In genomic region chr6:2948228-2949025, GRCh38 we compare ENCODE assay signal across 23 cellular contexts. TPM values are rescaled to one million over a fixed set of nuclear protein-coding genes. Genes with fewer than 3 reads are reported as not detected.
DNase-seq lines count a peak whose midpoint lies in the region; ATAC-seq and TF ChIP-seq lines count a peak whose summit lies in the region.
"Had no signal": no experiment of that assay in that cellular context is flagged by ENCODE, and none has a peak within 500 bp of the region (broad histone marks: within the 10 kb centered on the region; RNA-seq: fewer than 3 reads in every experiment).

No MANE protein-coding gene starts in this region.

- H3K36me3 ChIP-seq in HCT116 (ENCODE audit: control insufficient read depth in 1 of 2, insufficient read depth in 2 of 2, low read length in 2 of 2), result peaks cover 2 to 17% of the 10 kb centered on the region in 2 experiments; a peak in 2 of 4 replicates
- H3K36me3 ChIP-seq in PC-9 (ENCODE audit: low read depth), result peaks cover 3% of the 10 kb centered on the region; the same call in 1 of the 2 replicates

- TF ChIP-seq CTCF in HCT116 (IDR thresholded peaks at IDR 0.05 in 2 of 3, conservative IDR thresholded peaks at IDR 0.05 in 1 of 3; ENCODE audit: borderline replicate concordance in 1 of 3, insufficient read depth in 1 of 3, low read depth in 2 of 3, low read length in 2 of 3) (no peak), PC-9 (conservative IDR thresholded peaks at IDR 0.05) (no peak)

- peaks cover 55% of the 10 kb centered on the region for H3K4me1 Mint-ChIP-seq in stimulated activated memory B cell treated with anti-CD40 and anti-IgM and Interleukin-4, amounts not matched to agents 10 μg/mL and 1 μg/mL and 100 μg/mL, for 72 hours

- no peak for TF ChIP-seq POLR2A in HCT116 (IDR thresholded peaks at IDR 0.05; ENCODE audit: borderline replicate concordance, extremely low read depth, insufficient read depth, insufficient read length)

- H3K79me2 ChIP-seq in HCT116 (ENCODE audit: insufficient read depth, low read length), result no peaks in the 10 kb centered on the region
- H3K79me2 ChIP-seq in PC-9 (ENCODE audit: low read depth), result no peaks in the 10 kb centered on the region

- H3K9me2 ChIP-seq in HCT116 (ENCODE audit: insufficient read depth) (no peaks in the 10 kb centered on the region), PC-9 (ENCODE audit: insufficient read depth) (no peaks in the 10 kb centered on the region)

- no peaks in the 10 kb centered on the region for H3K9me3 Mint-ChIP-seq in stimulated activated memory B cell treated with anti-CD40 and anti-IgM and Interleukin-4, amounts not matched to agents 10 μg/mL and 1 μg/mL and 100 μg/mL, for 72 hours
- H3K9me3 Mint-ChIP-seq: activated T-cell treated with anti-CD3 and anti-CD28 coated beads, Interleukin-2, amount 50 U/mL, for 24 hours; natural killer cell had no signal

- H4K20me1 ChIP-seq in HCT116 (ENCODE audit: insufficient read depth) (no peaks in the 10 kb centered on the region), PC-9 (ENCODE audit: insufficient read depth) (no peaks in the 10 kb centered on the region)

- intact Hi-C loops in HCT116 (cut with micrococcal nuclease), result no loop called here
- intact Hi-C loops in PC-9 (cut with micrococcal nuclease; ENCODE audit: unreplicated experiment), result no loop called here

- TF ChIP-seq RAD21 in HCT116 (IDR thresholded peaks at IDR 0.05; ENCODE audit: low read depth), result no peak

- H3K27me3 ChIP-seq in HCT116 (ENCODE audit: insufficient read depth, low read length) (no peaks in the 10 kb centered on the region), PC-9 (ENCODE audit: insufficient read depth, low read depth) (no peaks in the 10 kb centered on the region)
- H3K27me3 ChIP-seq: adrenal gland, upper lobe of right lung had no signal

- H3K27ac ChIP-seq in HCT116 (ENCODE audit: low read depth, low read length) (no peak overlapping the region), PC-9 (no peak overlapping the region)
- H3K27ac ChIP-seq: coronary artery, upper lobe of right lung had no signal

- H3K9ac ChIP-seq in HCT116 (ENCODE audit: low read length), result no peak overlapping the region

- H3K27me3 Mint-ChIP-seq in stimulated activated memory B cell treated with anti-CD40 and anti-IgM and Interleukin-4, amounts not matched to agents 10 μg/mL and 1 μg/mL and 100 μg/mL, for 72 hours, result no peaks in the 10 kb centered on the region
- H3K27me3 Mint-ChIP-seq: activated T-cell treated with anti-CD3 and anti-CD28 coated beads, Interleukin-2, amount 50 U/mL, for 24 hours had no signal

- H3K4me2 ChIP-seq in HCT116 (ENCODE audit: low read length) (no peak overlapping the region), PC-9 (no peak overlapping the region)

- RAD21 ChIA-PET in HCT116 (lab: Charles Lee; ENCODE audit: low non-redundant PET in 1 of 2, low total read pairs in 2 of 2, uncharacterized antibody in 2 of 2, unreplicated experiment in 2 of 2), result no interaction called here

- peak overlapping the region; percentile 20 for H3K27ac Mint-ChIP-seq in stimulated activated memory B cell treated with anti-CD40 and anti-IgM and Interleukin-4, amounts not matched to agents 10 μg/mL and 1 μg/mL and 100 μg/mL, for 72 hours
- H3K27ac Mint-ChIP-seq: activated CD8-positive, alpha-beta T cell treated with anti-CD3 and anti-CD28 coated beads, Interleukin-2, amount 10 ng/mL, durations not matched to agents 7 days and 5 days; activated T-cell treated with anti-CD3 and anti-CD28 coated beads, Interleukin-2, amount 50 U/mL, for 24 hours; natural killer cell had no signal

- no peaks in the 10 kb centered on the region for H3K9me3 ChIP-seq in HCT116 (ENCODE audit: control insufficient read depth in 1 of 2, insufficient read depth in 1 of 2, low read depth in 1 of 2, low read length in 2 of 2)
- no peaks in the 10 kb centered on the region for H3K9me3 ChIP-seq in PC-9 (ENCODE audit: insufficient read depth, low read depth)
- H3K9me3 ChIP-seq: adrenal gland, upper lobe of right lung had no signal

- BruUV-seq in HCT116 (replicated peaks; lab: Mats Ljungman, UMichigan) (TSS peak; percentile 84), PC-9 (replicated peaks; lab: Mats Ljungman, UMichigan) (TSS peak; percentile 93)

- CTCF ChIA-PET in HCT116 (lab: Charles Lee), result no interaction called here
- CTCF ChIA-PET in PC-9 (lab: Charles Lee), result no interaction called here

- POLR2A ChIA-PET in HCT116 (lab: Charles Lee), result no interaction called here
- POLR2A ChIA-PET in PC-9 (lab: Charles Lee; ENCODE audit: unreplicated experiment), result no interaction called here

- no peak overlapping the region for H3K4me3 Mint-ChIP-seq in stimulated activated memory B cell treated with anti-CD40 and anti-IgM and Interleukin-4, amounts not matched to agents 10 μg/mL and 1 μg/mL and 100 μg/mL, for 72 hours
- H3K4me3 Mint-ChIP-seq: activated CD8-positive, alpha-beta T cell treated with anti-CD3 and anti-CD28 coated beads, Interleukin-2, amount 10 ng/mL, durations not matched to agents 7 days and 5 days; activated T-cell treated with anti-CD3 and anti-CD28 coated beads, Interleukin-2, amount 50 U/mL, for 24 hours; CD14-positive monocyte; natural killer cell had no signal

- H3K4me3 ChIP-seq in HCT116 (replicated peaks in 1 of 2; ENCODE audit: low read depth in 1 of 2, low read length in 2 of 2) (no peak overlapping the region), PC-9 (no peak overlapping the region)
- H3K4me3 ChIP-seq: adrenal gland, coronary artery, upper lobe of right lung had no signal

- H3K36me3 Mint-ChIP-seq in stimulated activated memory B cell treated with anti-CD40 and anti-IgM and Interleukin-4, amounts not matched to agents 10 μg/mL and 1 μg/mL and 100 μg/mL, for 72 hours, result peaks cover 35% of the 10 kb centered on the region
- H3K36me3 Mint-ChIP-seq: natural killer cell had no signal

- no peak for ATAC-seq in HCT116
- no peak for ATAC-seq in stimulated activated memory B cell treated with anti-CD40 and anti-IgM and Interleukin-4, amounts not matched to agents 10 μg/mL and 1 μg/mL and 100 μg/mL, for 72 hours
- ATAC-seq: activated CD8-positive, alpha-beta T cell treated with anti-CD3 and anti-CD28 coated beads, Interleukin-2, amount 10 ng/mL, durations not matched to agents 7 days and 5 days; natural killer cell; SK-N-SH treated with all-trans-retinoic acid at 6 μM for 48 hours; upper lobe of right lung had no signal

- DNase-seq in HCT116 (ENCODE audit: low read depth, low spot score), result no peak
- DNase-seq in PC-9, result no peak
- DNase-seq in islet precursor cell, result peak; percentile 37
- no peak for DNase-seq in H4 (ENCODE audit: low spot score)
- DNase-seq in cortex of kidney (lab: John Stamatoyannopoulos, UW), result no peak
- DNase-seq in dedifferentiated amniotic fluid mesenchymal stem cell (ENCODE audit: extremely low spot score), result no peak
- DNase-seq: activated CD4-positive, alpha-beta T cell treated with anti-CD3 and anti-CD28 coated beads for 1 hour; activated CD8-positive, alpha-beta T cell treated with anti-CD3 and anti-CD28 coated beads, Interleukin-2, amount 10 ng/mL, durations not matched to agents 7 days and 5 days; activated T-cell treated with anti-CD3 and anti-CD28 coated beads, Interleukin-2, amount 50 U/mL, for 24 hours; HCEC 1CT; hypothalamus; KG1; natural killer cell; NCI-H1436; NCI-H446 treated with DMSO at 0.1 percent for 48 hours; small intestine; stimulated activated CD4-positive, alpha-beta T cell treated with anti-CD3 and anti-CD28 coated beads, Interleukin-1b, Interleukin-23, amount 100 ng/mL, for 48 hours; upper lobe of right lung had no signal

- H3K4me1 ChIP-seq in HCT116 (ENCODE audit: control insufficient read depth in 1 of 2, insufficient read depth in 2 of 2, low read length in 2 of 2) (peaks cover 10 to 18% of the 10 kb centered on the region in 2 experiments), PC-9 (replicated peaks; ENCODE audit: insufficient read depth) (no peaks in the 10 kb centered on the region)

- no peaks in the 10 kb centered on the region for H3F3A ChIP-seq in PC-9 (ENCODE audit: insufficient read depth, low read depth)

- H2AFZ ChIP-seq in HCT116 (ENCODE audit: low read depth, low read length, poor library complexity, severe bottlenecking) (no peak overlapping the region), PC-9 (no peak overlapping the region)

TF ChIP-seq in HCT116, 20 proteins besides CTCF, POLR2A, EP300 and RAD21 (continues in another document):
- TF ChIP-seq, protein P1, sequence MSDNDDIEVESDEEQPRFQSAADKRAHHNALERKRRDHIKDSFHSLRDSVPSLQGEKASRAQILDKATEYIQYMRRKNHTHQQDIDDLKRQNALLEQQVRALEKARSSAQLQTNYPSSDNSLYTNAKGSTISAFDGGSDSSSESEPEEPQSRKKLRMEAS (IDR thresholded peaks at IDR 0.05), result no peak
- TF ChIP-seq, protein P2, sequence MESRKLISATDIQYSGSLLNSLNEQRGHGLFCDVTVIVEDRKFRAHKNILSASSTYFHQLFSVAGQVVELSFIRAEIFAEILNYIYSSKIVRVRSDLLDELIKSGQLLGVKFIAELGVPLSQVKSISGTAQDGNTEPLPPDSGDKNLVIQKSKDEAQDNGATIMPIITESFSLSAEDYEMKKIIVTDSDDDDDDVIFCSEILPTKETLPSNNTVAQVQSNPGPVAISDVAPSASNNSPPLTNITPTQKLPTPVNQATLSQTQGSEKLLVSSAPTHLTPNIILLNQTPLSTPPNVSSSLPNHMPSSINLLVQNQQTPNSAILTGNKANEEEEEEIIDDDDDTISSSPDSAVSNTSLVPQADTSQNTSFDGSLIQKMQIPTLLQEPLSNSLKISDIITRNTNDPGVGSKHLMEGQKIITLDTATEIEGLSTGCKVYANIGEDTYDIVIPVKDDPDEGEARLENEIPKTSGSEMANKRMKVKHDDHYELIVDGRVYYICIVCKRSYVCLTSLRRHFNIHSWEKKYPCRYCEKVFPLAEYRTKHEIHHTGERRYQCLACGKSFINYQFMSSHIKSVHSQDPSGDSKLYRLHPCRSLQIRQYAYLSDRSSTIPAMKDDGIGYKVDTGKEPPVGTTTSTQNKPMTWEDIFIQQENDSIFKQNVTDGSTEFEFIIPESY (IDR thresholded peaks at IDR 0.05; ENCODE audit: extremely low read depth, insufficient replicate concordance, low read length), result no peak
- TF ChIP-seq YY1 (IDR thresholded peaks at IDR 0.05; ENCODE audit: extremely low read depth, insufficient replicate concordance, low read depth, low read length) (no peak), CEBPB (IDR thresholded peaks at IDR 0.05; ENCODE audit: low read depth) (no peak), CBX3 (IDR thresholded peaks at IDR 0.05; ENCODE audit: low read depth) (no peak), EGR1 (IDR thresholded peaks at IDR 0.05; ENCODE audit: low read depth) (no peak), ZNF274 (IDR thresholded peaks at IDR 0.05; ENCODE audit: low read depth, low read length) (no peak), ZFX (IDR thresholded peaks at IDR 0.05) (no peak)

RNA-seq across cellular contexts. Expression of gene SERPINB6, which starts 22.9 kb away (rescaled TPM):
- total RNA-seq in HCT116 (2021; ENCODE audit: unreplicated experiment) (103 TPM), PC-9 (2021) (169 and 187 TPM in 2 replicates)
- 112 and 120 TPM in 2 replicates for polyA plus RNA-seq in HCT116 (2012)
- total RNA-seq in H4 (2014; rRNA removed; shearing (Covaris generic)), result 107 and 115 TPM in 2 replicates

RNA-seq across cellular contexts. Expression of gene SERPINB9, which starts 45.3 kb away (rescaled TPM):
- total RNA-seq in HCT116 (2021; ENCODE audit: unreplicated experiment) (31.5 TPM), PC-9 (2021) (1.7 and 2.4 TPM in 2 replicates)
- 18.2 and 23.9 TPM in 2 replicates for polyA plus RNA-seq in HCT116 (2012)
- not detected in 2 replicates for total RNA-seq in H4 (2014; rRNA removed; shearing (Covaris generic))

RNA-seq across cellular contexts. Expression of gene NQO2, which starts 51.3 kb away (rescaled TPM):
- total RNA-seq in HCT116 (2021; ENCODE audit: unreplicated experiment) (82.9 TPM), PC-9 (2021) (79.4 and 82.9 TPM in 2 replicates)
- polyA plus RNA-seq in HCT116 (2012), result 102 TPM in 2 replicates
- total RNA-seq in H4 (2014; rRNA removed; shearing (Covaris generic)), result 119 and 124 TPM in 2 replicates
